Comparison of ENCODE assay signal across 8 cellular contexts in genomic region chrX:54808109-54808604, GRCh38. TPM values are rescaled to one million over a fixed set of nuclear protein-coding genes. Genes with fewer than 3 reads are reported as not detected.
DNase-seq lines count a peak whose midpoint lies in the region; ATAC-seq, FAIRE-seq and TF ChIP-seq lines count a peak whose summit lies in the region.

No MANE protein-coding gene starts in this region.

- peak overlapping the region; percentile 99 for H3K4me2 ChIP-seq in astrocyte (ENCODE audit: low read length)

- H3K9me3 Mint-ChIP-seq in astrocyte (ENCODE audit: unreplicated experiment): no peaks in the 10 kb centered on the region

- H3K9ac ChIP-seq in astrocyte (ENCODE audit: low read length): peak overlapping the region; percentile 89
- H3K9ac ChIP-seq in rectal smooth muscle tissue (ENCODE audit: low read length): peak overlapping the region; percentile 78

- peak overlapping the region; percentile 98 for H3K27ac Mint-ChIP-seq in astrocyte (ENCODE audit: unreplicated experiment)

- H3K4me1 Mint-ChIP-seq in astrocyte (ENCODE audit: low read depth, unreplicated experiment): peaks cover 18% of the 10 kb centered on the region

- FAIRE-seq in astrocyte (lab: Jason Lieb, UNC): no peak

- H3K4me1 ChIP-seq in astrocyte (ENCODE audit: insufficient read depth, low read length): peaks cover 18% of the 10 kb centered on the region
- peaks cover 2% of the 10 kb centered on the region for H3K4me1 ChIP-seq in rectal smooth muscle tissue (ENCODE audit: control insufficient read depth, insufficient read depth, low read length)

- H4K20me1 ChIP-seq in astrocyte (ENCODE audit: insufficient read depth, low read length): peaks cover 29% of the 10 kb centered on the region

- DNase-seq in C1 segment of cervical spinal cord (lab: John Stamatoyannopoulos, UW): peak in 13 of 14 donors; percentile 12 to 81 (median 70)
- DNase-seq in SHP77 treated with DMSO at 0.1 percent for 48 hours (lab: John Stamatoyannopoulos, UW): peak; percentile 96
- DNase-seq in astrocyte (ENCODE audit: low read depth): peak; percentile 22
- DNase-seq in hypothalamus (lab: John Stamatoyannopoulos, UW): peak in 50 of 51 donors; percentile 2 to 80 (median 52)
- DNase-seq in DMS53 (lab: John Stamatoyannopoulos, UW): no peak

- peak overlapping the region; percentile 72 for H3K27ac ChIP-seq in astrocyte (ENCODE audit: low read depth, low read length)
- peak overlapping the region; percentile 94 for H3K27ac ChIP-seq in rectal smooth muscle tissue (ENCODE audit: low read depth, low read length)

- peak overlapping the region; percentile 84 for H2AFZ ChIP-seq in astrocyte (ENCODE audit: low read depth, low read length)

- H3K27me3 ChIP-seq in astrocyte (ENCODE audit: insufficient read depth, low read length): no peaks in the 10 kb centered on the region
- no peaks in the 10 kb centered on the region for H3K27me3 ChIP-seq in rectal smooth muscle tissue (ENCODE audit: control insufficient read depth, insufficient read depth, low read length)

- TF ChIP-seq CTCF in astrocyte (IDR thresholded peaks at IDR 0.05; ENCODE audit: insufficient read depth, low read depth, low read length): no peak

- peak; percentile 20 for ATAC-seq in GM19351 (IDR thresholded peaks at IDR 0.05; ENCODE audit: unreplicated experiment)
- peak; percentile 14 for ATAC-seq in HG03520 (IDR thresholded peaks at IDR 0.05; ENCODE audit: unreplicated experiment)

- H3K36me3 Mint-ChIP-seq in astrocyte (ENCODE audit: low read depth, unreplicated experiment): peaks cover 3% of the 10 kb centered on the region

- H3K9me3 ChIP-seq in astrocyte (ENCODE audit: insufficient read depth, low read depth, low read length): no peaks in the 10 kb centered on the region

- H3K36me3 ChIP-seq in astrocyte (ENCODE audit: insufficient read depth, low read length) (peaks cover 7% of the 10 kb centered on the region), rectal smooth muscle tissue (ENCODE audit: control insufficient read depth, insufficient read depth, low read length) (peaks cover 7% of the 10 kb centered on the region)

- peaks cover 32% of the 10 kb centered on the region for H3K79me2 ChIP-seq in astrocyte (ENCODE audit: insufficient read depth, low read length)

- H3K27me3 Mint-ChIP-seq in astrocyte (ENCODE audit: low read depth, unreplicated experiment): no peaks in the 10 kb centered on the region

- peak overlapping the region; percentile 98 for H3K4me3 Mint-ChIP-seq in astrocyte (ENCODE audit: unreplicated experiment)

- H3K4me3 ChIP-seq in astrocyte (ENCODE audit: insufficient read depth, low read depth, low read length): peak overlapping the region; percentile 74
- H3K4me3 ChIP-seq in rectal smooth muscle tissue (ENCODE audit: low read length): peak overlapping the region; percentile 75

RNA-seq across cellular contexts. Expression of gene MAGED2, which starts 0.6 kb away (rescaled TPM):
- 498 and 502 TPM in 2 replicates for total RNA-seq in astrocyte

RNA-seq across cellular contexts. Expression of gene ITIH6, which starts 10.1 kb away (rescaled TPM):
- total RNA-seq in astrocyte: not detected in 2 replicates
